In the genomic region with DNA sequence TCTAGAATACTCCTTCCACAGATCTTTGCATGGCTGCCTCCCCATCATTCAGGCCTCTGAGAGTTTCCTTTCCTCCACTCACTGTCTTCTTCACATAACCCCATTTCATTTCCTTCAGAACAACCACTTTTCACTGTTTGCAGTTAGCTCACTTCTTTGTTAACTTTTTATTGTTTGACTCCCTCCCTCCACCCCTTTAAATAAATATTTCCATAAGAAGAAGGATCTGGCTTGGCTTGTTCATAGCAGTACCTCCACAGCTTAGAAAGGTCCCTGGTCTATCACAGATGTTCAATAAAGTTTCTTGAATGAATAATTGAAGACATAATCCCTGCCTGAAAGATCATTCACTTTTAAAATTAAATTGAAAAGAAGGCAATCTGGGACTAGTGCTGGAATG, we compare ENCODE assay signal across 26 cellular contexts.
"Had no signal": no experiment of that assay in that cellular context is flagged by ENCODE, and none has a peak within 500 bp of the region (broad histone marks: within the 10 kb centered on the region; RNA-seq: fewer than 3 reads in every experiment).

No MANE protein-coding gene starts in this region.

- H3K27ac ChIP-seq: brain microvascular endothelial cell, cardiac muscle cell had no signal

- H3K4me3 ChIP-seq: cardiac muscle cell had no signal

- H3K27me3 ChIP-seq: brain microvascular endothelial cell, cardiac muscle cell had no signal

- ATAC-seq: activated T-helper 17 cell treated with anti-CD3 and anti-CD28 coated beads, Interleukin-2, amount 50 U/mL, for 72 hours; T-helper 17 cell had no signal

- H3K36me3 ChIP-seq: brain microvascular endothelial cell, cardiac muscle cell had no signal

- DNase-seq: activated CD4-positive, alpha-beta memory T cell treated with anti-CD3 and anti-CD28 coated beads for 36 hours; activated CD4-positive, alpha-beta T cell treated with anti-CD3 and anti-CD28 coated beads, Interleukin-2, amount 10 ng/mL, durations not matched to agents 7 days and 5 days; activated CD4-positive, CD25-positive, alpha-beta regulatory T cell; activated CD8-positive, alpha-beta memory T cell treated with anti-CD3 and anti-CD28 coated beads for 24 hours; activated gamma-delta T cell; activated naive CD4-positive, alpha-beta T cell treated with anti-CD3 and anti-CD28 coated beads, Interleukin-2, amount 10 ng/mL, durations not matched to agents 7 days and 5 days; activated naive CD8-positive, alpha-beta T cell treated with anti-CD3 and anti-CD28 coated beads for 36 hours; activated T-cell treated with anti-CD3 and anti-CD28 coated beads for 4 hours; activated T-cell treated with anti-CD3 and anti-CD28 coated beads, Interleukin-2, amount 50 U/mL, for 48 hours; brain microvascular endothelial cell; Kasumi-1; KBM-7; NCI-H1048; NCI-H146; NCI-H187 treated with DMSO at 0.1 percent for 48 hours; NCI-H2081 treated with DMSO at 0.1 percent for 48 hours; NCI-H2171 treated with DMSO at 0.1 percent for 48 hours; NCI-H226; NCI-H510A; NCI-H526 treated with DMSO at 0.1 percent for 48 hours; NK-92 treated with Interleukin-12 subunit alpha and Interleukin-12 subunit beta, amount 100 ng/mL, for 24 hours; SHP77; T-helper 17 cell; T-helper 9 cell had no signal
